ENCODE assay signal across 17 cellular contexts in genomic region chr1:174818951-174819350, GRCh38.
DNase-seq lines count a peak whose midpoint lies in the region; ATAC-seq, FAIRE-seq and TF ChIP-seq lines count a peak whose summit lies in the region.
"Had no signal": no experiment of that assay in that cellular context is flagged by ENCODE, and none has a peak within 500 bp of the region (broad histone marks: within the 10 kb centered on the region; RNA-seq: fewer than 3 reads in every experiment).

No MANE protein-coding gene starts in this region.

- H3K4me1 Mint-ChIP-seq in H9 = peaks cover 14% of the 10 kb centered on the region in 2 experiments

- no peak overlapping the region for H3K4ac ChIP-seq in H9 (ENCODE audit: low read depth, low read length)

- H3K4me3 Mint-ChIP-seq in H9 = no peak overlapping the region

- H3K23me2 ChIP-seq in H9 (ENCODE audit: insufficient read length, low read depth, low read length, poor library complexity, severe bottlenecking) = no peaks in the 10 kb centered on the region

- no peak overlapping the region for H4K5ac ChIP-seq in H9 (ENCODE audit: insufficient read length, low read depth, low read length)

- H2BK15ac ChIP-seq in H9 (ENCODE audit: low read depth, low read length) = no peak overlapping the region

- H3K4me2 ChIP-seq in H9 (ENCODE audit: insufficient read depth, insufficient read length, low read length) = no peak overlapping the region

- H3K27ac ChIP-seq in right atrium auricular region (peak overlapping the region in 1 of 2 donors; percentile 37), H9 (ENCODE audit: insufficient read length, low read depth, low read length) (no peak overlapping the region)
- H3K27ac ChIP-seq: ovary, SJCRH30, suprapubic skin had no signal

- no peak overlapping the region for H3K9ac ChIP-seq in H9 (ENCODE audit: extremely low read depth, insufficient read length, low read length)

- H2BK12ac ChIP-seq in H9 (ENCODE audit: insufficient read length, low read depth, low read length) = no peak overlapping the region

- no peak overlapping the region for H2AK5ac ChIP-seq in H9 (ENCODE audit: insufficient read length, low read length)

- no peaks in the 10 kb centered on the region for H3K79me1 ChIP-seq in H9 (ENCODE audit: insufficient read depth, low read depth, low read length, poor library complexity, severe bottlenecking)

- no peak overlapping the region for H3K56ac ChIP-seq in H9 (ENCODE audit: insufficient read length, low read depth, low read length)

- no peaks in the 10 kb centered on the region for H3K36me3 Mint-ChIP-seq in H9 (ENCODE audit: insufficient read depth in 1 of 3, low read depth in 3 of 3)

- H3K4me1 ChIP-seq in right atrium auricular region (no peaks in the 10 kb centered on the region), H9 (ENCODE audit: insufficient read depth, low read length) (no peaks in the 10 kb centered on the region; the same call in 1 of the 2 replicates)
- H3K4me1 ChIP-seq: SJCRH30 had no signal

- H2BK5ac ChIP-seq in H9 (ENCODE audit: insufficient read length, low read length) = no peak overlapping the region

- H3K27me3 Mint-ChIP-seq in H9 (ENCODE audit: low read depth) = no peaks in the 10 kb centered on the region

- intact Hi-C loops in left ventricle myocardium superior (cut with micrococcal nuclease) = no loop called here

- H4K20me1 ChIP-seq in H9 (ENCODE audit: control insufficient read depth, insufficient read depth, insufficient read length) = no peaks in the 10 kb centered on the region

- no peak for FAIRE-seq in bronchial epithelial cell (lab: Jason Lieb, UNC)
- FAIRE-seq: H1, TTC549 had no signal

- H3K14ac ChIP-seq in H9 (ENCODE audit: insufficient read depth, low read length) = no peak overlapping the region

- H2BK120ac ChIP-seq in H9 (ENCODE audit: low read depth, low read length, poor library complexity, severe bottlenecking) = no peak overlapping the region

- H3K9me3 ChIP-seq in right atrium auricular region (no peaks in the 10 kb centered on the region), H9 (ENCODE audit: control insufficient read depth, low read depth, low read length) (no peaks in the 10 kb centered on the region)
- H3K9me3 ChIP-seq: ovary, SJCRH30, suprapubic skin had no signal

- H2BK20ac ChIP-seq in H9 (ENCODE audit: low read depth, low read length, poor library complexity, severe bottlenecking) = no peak overlapping the region

- no peak overlapping the region for H2AFZ ChIP-seq in H9 (ENCODE audit: low read length)

- no peaks in the 10 kb centered on the region for H3K27me3 ChIP-seq in right atrium auricular region
- H3K27me3 ChIP-seq in bronchial epithelial cell (ENCODE audit: control insufficient read depth, insufficient read depth, low read length) = no peaks in the 10 kb centered on the region
- no peaks in the 10 kb centered on the region for H3K27me3 ChIP-seq in H9 (ENCODE audit: insufficient read depth, low read length)
- H3K27me3 ChIP-seq: ovary, SJCRH30, suprapubic skin had no signal

- ATAC-seq in left ventricle myocardium superior (peak; percentile 81), GM19467 (IDR thresholded peaks at IDR 0.05; ENCODE audit: unreplicated experiment) (no peak), GM18517 (IDR thresholded peaks at IDR 0.05; ENCODE audit: unreplicated experiment) (no peak)

- no peak overlapping the region for H4K8ac ChIP-seq in H9 (replicated peaks; ENCODE audit: insufficient read length, low read depth, low read length)

- WGBS in H9 (ENCODE audit: extremely low coverage, insufficient read length, low lambda C conversion rate) = no CpG with 5 or more reads among the region's 1 CpG

- H3K79me2 ChIP-seq in H9 (ENCODE audit: insufficient read depth, low read length) = no peaks in the 10 kb centered on the region

- no peaks in the 10 kb centered on the region for H3K9me3 Mint-ChIP-seq in H9

- H3K23ac ChIP-seq in H9 (ENCODE audit: insufficient read length, low read depth, low read length) = no peak overlapping the region

- H4K91ac ChIP-seq in H9 (ENCODE audit: insufficient read length, low read depth, low read length) = no peak overlapping the region

- H3K27ac Mint-ChIP-seq in H9 = no peak overlapping the region

- no peaks in the 10 kb centered on the region for H3K36me3 ChIP-seq in right atrium auricular region
- no peaks in the 10 kb centered on the region for H3K36me3 ChIP-seq in bronchial epithelial cell (ENCODE audit: control insufficient read depth, insufficient read depth, low read length)
- H3K36me3 ChIP-seq: ovary, SJCRH30, suprapubic skin had no signal

- no peak overlapping the region for H3K18ac ChIP-seq in H9 (ENCODE audit: insufficient read length, low read depth, low read length)

- TF ChIP-seq CTCF in right atrium auricular region (IDR thresholded peaks at IDR 0.05) (no peak), bronchial epithelial cell (IDR thresholded peaks at IDR 0.05; ENCODE audit: insufficient read depth, low read length, severe bottlenecking) (no peak), H9 (conservative IDR thresholded peaks at IDR 0.05) (no peak)

- DNase-seq in left ventricle myocardium superior (peak; percentile 35), right atrium auricular region (ENCODE audit: low spot score) (no peak), NCI-H2171 treated with DMSO at 0.1 percent for 48 hours (lab: John Stamatoyannopoulos, UW) (peak; percentile 87), bronchial epithelial cell (ENCODE audit: low read depth) (peak; percentile 91), anterior cingulate cortex (lab: John Stamatoyannopoulos, UW) (no peak), H9 (no peak)
- DNase-seq: activated naive CD4-positive, alpha-beta T cell treated with anti-CD3 and anti-CD28 coated beads, Interleukin-2, amount 50 U/mL, for 16 hours; central memory CD4-positive, alpha-beta T cell; NCI-H2029; ovary; SJCRH30; stimulated activated CD4-positive, alpha-beta T cell treated with anti-CD3 and anti-CD28 coated beads, Interleukin-15, amount 100 ng/mL, for 24 hours had no signal

- H3K4me3 ChIP-seq in right atrium auricular region = no peak overlapping the region
- no peak overlapping the region for H3K4me3 ChIP-seq in bronchial epithelial cell (ENCODE audit: low read depth, low read length)
- H3K4me3 ChIP-seq: ovary, SJCRH30, suprapubic skin had no signal

- H3T11ph ChIP-seq in H9 (ENCODE audit: low read length) = no peak overlapping the region

Comparison
In these comparisons a context has a peak if more than half of its experiments do, and no peak if none do; other contexts are left out.
1. DNase-seq: peak in left ventricle myocardium superior (single experiment), NCI-H2171 treated with DMSO at 0.1 percent for 48 hours (single experiment) and bronchial epithelial cell (single experiment); none in right atrium auricular region (single experiment), anterior cingulate cortex (0 of 58) and H9 (single experiment).